In genomic region chr6:41600499-41601247, GRCh38 we compare ENCODE assay signal across 18 cellular contexts. TPM values are rescaled to one million over a fixed set of nuclear protein-coding genes. Genes with fewer than 3 reads are reported as not detected.
"Had no signal": no experiment of that assay in that cellular context is flagged by ENCODE, and none has a peak within 500 bp of the region (broad histone marks: within the 10 kb centered on the region; RNA-seq: fewer than 3 reads in every experiment).

No MANE protein-coding gene starts in this region.

- H3K36me3 Mint-ChIP-seq: activated CD8-positive, alpha-beta memory T cell treated with anti-CD3 and anti-CD28 coated beads, Interleukin-2, amount 10 ng/mL, durations not matched to agents 7 days and 5 days had no signal

- H3K27ac Mint-ChIP-seq: activated CD8-positive, alpha-beta memory T cell treated with anti-CD3 and anti-CD28 coated beads, Interleukin-2, amount 10 ng/mL, durations not matched to agents 7 days and 5 days; activated T-cell treated with anti-CD3 and anti-CD28 coated beads, Interleukin-2, amount 50 U/mL, for 24 hours had no signal

- H3K9me3 Mint-ChIP-seq: activated T-cell treated with anti-CD3 and anti-CD28 coated beads, Interleukin-2, amount 50 U/mL, for 24 hours had no signal

- H3K4me3 ChIP-seq: coronary artery, gastrocnemius medialis, heart right ventricle, left lung, thyroid gland, uterus had no signal

- H3K27me3 ChIP-seq: gastrocnemius medialis, heart right ventricle, left lung, thyroid gland, uterus had no signal

- DNase-seq: activated CD4-positive, alpha-beta T cell treated with anti-CD3 and anti-CD28 coated beads for 1 hour; activated CD4-positive, alpha-beta T cell treated with anti-CD3 and anti-CD28 coated beads, Interleukin-2, amount 50 U/mL, for 48 hours; activated CD8-positive, alpha-beta memory T cell treated with anti-CD3 and anti-CD28 coated beads, Interleukin-2, amount 10 ng/mL, durations not matched to agents 7 days and 5 days; activated gamma-delta T cell treated with Interleukin-2 at 50 U/mL for 16 hours; activated T-cell treated with anti-CD3 and anti-CD28 coated beads, Interleukin-2, amount 50 U/mL, for 24 hours; caudate nucleus; effector CD4-positive, alpha-beta T cell; gastrocnemius medialis; heart right ventricle; islet precursor cell; left lung; stimulated activated CD4-positive, alpha-beta T cell treated with anti-CD3 and anti-CD28 coated beads, Interleukin-12 subunit alpha, Interleukin-12 subunit beta, amount 100 ng/mL, for 4 hours; stimulated activated CD4-positive, alpha-beta T cell treated with anti-CD3 and anti-CD28 coated beads, Interleukin-2, amount 100 ng/mL, for 48 hours; stimulated activated CD8-positive, alpha-beta memory T cell treated with anti-CD3 and anti-CD28 coated beads, Interleukin-4, amount 100 ng/mL, for 48 hours; thyroid gland had no signal

- H3K4me3 Mint-ChIP-seq: activated CD8-positive, alpha-beta memory T cell treated with anti-CD3 and anti-CD28 coated beads, Interleukin-2, amount 10 ng/mL, durations not matched to agents 7 days and 5 days; activated T-cell treated with anti-CD3 and anti-CD28 coated beads, Interleukin-2, amount 50 U/mL, for 24 hours had no signal

- H3K36me3 ChIP-seq: uterus had no signal

- H3K4me1 ChIP-seq: uterus had no signal

- ATAC-seq: activated CD8-positive, alpha-beta memory T cell treated with anti-CD3 and anti-CD28 coated beads, Interleukin-2, amount 10 ng/mL, durations not matched to agents 7 days and 5 days; gastrocnemius medialis; heart right ventricle; sciatic nerve had no signal

- H3K27ac ChIP-seq: coronary artery, gastrocnemius medialis, heart right ventricle, left lung, thyroid gland had no signal

- H3K9me3 ChIP-seq: gastrocnemius medialis, heart right ventricle, left lung, thyroid gland, uterus had no signal

RNA-seq across cellular contexts. Expression of gene MDFI, which starts 37.6 kb away (rescaled TPM):
- total RNA-seq: activated CD8-positive, alpha-beta memory T cell treated with anti-CD3 and anti-CD28 coated beads, Interleukin-2, amount 10 ng/mL, durations not matched to agents 7 days and 5 days had no signal
